In the genomic region with DNA sequence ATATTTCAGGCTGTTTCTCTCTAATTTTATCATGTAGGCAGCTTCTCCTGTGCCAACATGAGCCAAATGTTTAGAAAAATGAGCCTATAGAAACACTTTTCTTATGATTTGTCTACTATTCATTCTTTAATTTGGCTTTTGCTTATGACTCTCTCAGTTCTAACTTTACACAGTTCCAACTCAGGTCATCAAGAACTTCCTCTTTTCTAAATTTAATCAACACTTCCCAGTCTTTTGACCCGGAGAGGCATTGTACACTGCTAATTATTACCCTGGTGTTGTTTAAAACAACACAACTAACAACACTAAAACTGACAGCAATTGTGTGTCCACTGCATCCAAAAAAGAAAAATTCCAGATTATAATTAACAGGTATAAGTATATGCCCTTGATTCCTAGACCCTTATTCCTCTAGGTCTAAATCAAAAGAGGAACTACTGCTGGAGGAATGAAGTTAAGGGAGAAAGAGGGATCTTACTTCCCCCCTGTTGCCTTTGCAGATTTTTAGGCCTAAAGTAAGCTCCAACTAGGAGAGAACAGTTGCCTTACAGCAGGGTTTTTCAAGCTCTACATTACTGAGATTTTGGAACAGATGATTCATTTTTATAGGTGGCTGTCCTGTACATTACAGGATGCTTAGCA, we compare ENCODE assay signal across 30 cellular contexts.
DNase-seq lines count a peak whose midpoint lies in the region; ATAC-seq and TF ChIP-seq lines count a peak whose summit lies in the region.
"Had no signal": no experiment of that assay in that cellular context is flagged by ENCODE, and none has a peak within 500 bp of the region (broad histone marks: within the 10 kb centered on the region; RNA-seq: fewer than 3 reads in every experiment).

No MANE protein-coding gene starts in this region.

- intact Hi-C loops in esophagus squamous epithelium (cut with DNase I), result no loop called here

- no peak for TF ChIP-seq CTCF in BE2C (IDR thresholded peaks at IDR 0.05; ENCODE audit: low read depth, low read length)
- TF ChIP-seq CTCF in WERI-Rb-1 (IDR thresholded peaks at IDR 0.05; ENCODE audit: low read depth, low read length), result no peak
- TF ChIP-seq CTCF in esophagus squamous epithelium (IDR thresholded peaks at IDR 0.05), result no peak

- H3K4me1 ChIP-seq in BE2C (no peaks in the 10 kb centered on the region), esophagus squamous epithelium (no peaks in the 10 kb centered on the region)
- H3K4me1 ChIP-seq: adrenal gland, body of pancreas, prostate gland had no signal

- H3K27ac ChIP-seq in WERI-Rb-1 (no peak overlapping the region), esophagus squamous epithelium (no peak overlapping the region)
- H3K27ac ChIP-seq: adrenal gland, body of pancreas, dorsolateral prefrontal cortex, prostate gland, RWPE1, SK-N-MC, VCaP had no signal

- TF ChIP-seq POLR2A in esophagus squamous epithelium (IDR thresholded peaks at IDR 0.05), result no peak

- no peaks in the 10 kb centered on the region for H3K9me3 ChIP-seq in BE2C
- no peaks in the 10 kb centered on the region for H3K9me3 ChIP-seq in WERI-Rb-1 (ENCODE audit: severe bottlenecking)
- H3K9me3 ChIP-seq in esophagus squamous epithelium, result no peaks in the 10 kb centered on the region
- H3K9me3 ChIP-seq: adrenal gland, body of pancreas, prostate gland had no signal

- H3K36me3 ChIP-seq in BE2C (no peaks in the 10 kb centered on the region), WERI-Rb-1 (no peaks in the 10 kb centered on the region), esophagus squamous epithelium (no peaks in the 10 kb centered on the region)
- H3K36me3 ChIP-seq: adrenal gland, prostate gland had no signal

- ATAC-seq in GM18868 (IDR thresholded peaks at IDR 0.05; ENCODE audit: unreplicated experiment) (peak; percentile 32), HG03108 (IDR thresholded peaks at IDR 0.05; ENCODE audit: unreplicated experiment) (no peak)
- ATAC-seq: body of pancreas, K562, left ventricle myocardium superior had no signal

- H3K4me3 ChIP-seq in BE2C (ENCODE audit: low read depth, low read length), result no peak overlapping the region
- H3K4me3 ChIP-seq in WERI-Rb-1 (ENCODE audit: low read depth, low read length), result no peak overlapping the region
- H3K4me3 ChIP-seq in esophagus squamous epithelium, result no peak overlapping the region
- H3K4me3 ChIP-seq: adrenal gland, body of pancreas, dorsolateral prefrontal cortex, K562, prostate gland, SK-N-MC had no signal

- no peaks in the 10 kb centered on the region for H3K27me3 ChIP-seq in BE2C
- no peaks in the 10 kb centered on the region for H3K27me3 ChIP-seq in WERI-Rb-1 (ENCODE audit: insufficient read depth, low read depth, severe bottlenecking)
- no peaks in the 10 kb centered on the region for H3K27me3 ChIP-seq in esophagus squamous epithelium
- H3K27me3 ChIP-seq: adrenal gland, body of pancreas, dorsolateral prefrontal cortex had no signal

- WGBS in esophagus squamous epithelium, 2 donors, result 10 to 14% methylated on average over 1 of the region's 1 CpG

- DNase-seq in KG1 (lab: John Stamatoyannopoulos, UW), result peak; percentile 18
- peak; percentile 50 for DNase-seq in RPMI8226
- DNase-seq in medulla oblongata (ENCODE audit: extremely low spot score), result peak; percentile 23
- DNase-seq in BE2C, result no peak
- no peak for DNase-seq in WERI-Rb-1
- DNase-seq in esophagus squamous epithelium (lab: John Stamatoyannopoulos, UW), result no peak
- DNase-seq: activated CD4-positive, alpha-beta T cell treated with anti-CD3 and anti-CD28 coated beads, Interleukin-2, amount 10 ng/mL, durations not matched to agents 24 days and 14 days; activated naive CD4-positive, alpha-beta T cell treated with Interleukin-2 at 50 U/mL for 16 hours; activated T-cell treated with anti-CD3 and anti-CD28 coated beads, Interleukin-2, amount 50 U/mL, for 48 hours; adrenal gland; body of pancreas; CD4-positive, alpha-beta T cell; dorsolateral prefrontal cortex; H7; islet precursor cell; left ventricle myocardium superior; MM.1S; NCI-H1694 treated with DMSO at 0.1 percent for 48 hours; NCI-H2171; NCI-H510A treated with DMSO at 0.1 percent for 48 hours; NK-92 treated with Interleukin-12 subunit alpha and Interleukin-12 subunit beta, amount 100 ng/mL, for 24 hours; stimulated activated naive CD4-positive, alpha-beta T cell; T-helper 2 cell had no signal

Comparison
In these comparisons a context has a peak if more than half of its experiments do, and no peak if none do; other contexts are left out.
1. DNase-seq: peak in KG1 (single experiment), RPMI8226 (single experiment) and medulla oblongata (single experiment); none in BE2C (single experiment), WERI-Rb-1 (single experiment) and esophagus squamous epithelium (single experiment).